ENCODE assay signal across 22 cellular contexts in genomic region chr5:81016116-81016515, GRCh38.
"Had no signal": no experiment of that assay in that cellular context is flagged by ENCODE, and none has a peak within 500 bp of the region (broad histone marks: within the 10 kb centered on the region; RNA-seq: fewer than 3 reads in every experiment).

No MANE protein-coding gene starts in this region.

- H3K4me3 ChIP-seq: colonic mucosa, esophagus muscularis mucosa, gastroesophageal sphincter, heart right ventricle, lower lobe of right lung, prostate gland, thyroid gland had no signal

- H3K9me3 ChIP-seq: colonic mucosa, esophagus muscularis mucosa, gastroesophageal sphincter, heart right ventricle, lower lobe of right lung, prostate gland, thyroid gland had no signal

- ATAC-seq: gastroesophageal sphincter; heart right ventricle; left lobe of liver; lower lobe of right lung; stimulated activated naive CD8-positive, alpha-beta T cell treated with anti-CD3 and anti-CD28 coated beads, Interleukin-15, Interleukin-2, amounts not matched to agents 100 U/mL and 50 U/mL, for 24 hours; T-cell had no signal

- H3K27ac Mint-ChIP-seq: activated naive CD4-positive, alpha-beta T cell treated with anti-CD3 and anti-CD28 coated beads, Interleukin-2, amount 10 ng/mL, durations not matched to agents 7 days and 5 days had no signal

- H3K36me3 ChIP-seq: colonic mucosa, esophagus muscularis mucosa, gastroesophageal sphincter, heart right ventricle, lower lobe of right lung, prostate gland, thyroid gland, WERI-Rb-1 had no signal

- H3K9me3 Mint-ChIP-seq: activated naive CD4-positive, alpha-beta T cell treated with anti-CD3 and anti-CD28 coated beads, Interleukin-2, amount 10 ng/mL, durations not matched to agents 7 days and 5 days; central memory CD8-positive, alpha-beta T cell had no signal

- H3K4me3 Mint-ChIP-seq: activated naive CD4-positive, alpha-beta T cell treated with anti-CD3 and anti-CD28 coated beads, Interleukin-2, amount 10 ng/mL, durations not matched to agents 7 days and 5 days; central memory CD8-positive, alpha-beta T cell; naive B cell had no signal

- H3K27ac ChIP-seq: colonic mucosa, esophagus muscularis mucosa, gastroesophageal sphincter, heart right ventricle, lower lobe of right lung, prostate gland, thyroid gland, WERI-Rb-1 had no signal

- H3K36me3 Mint-ChIP-seq: activated naive CD4-positive, alpha-beta T cell treated with anti-CD3 and anti-CD28 coated beads, Interleukin-2, amount 10 ng/mL, durations not matched to agents 7 days and 5 days; naive B cell had no signal

- H3K4me1 ChIP-seq: colonic mucosa, esophagus muscularis mucosa, gastroesophageal sphincter, lower lobe of right lung, prostate gland had no signal

- H3K27me3 Mint-ChIP-seq: activated naive CD4-positive, alpha-beta T cell treated with anti-CD3 and anti-CD28 coated beads, Interleukin-2, amount 10 ng/mL, durations not matched to agents 7 days and 5 days; central memory CD8-positive, alpha-beta T cell; T-cell had no signal

- DNase-seq: activated CD4-positive, alpha-beta T cell treated with anti-CD3 and anti-CD28 coated beads for 1 hour; activated CD4-positive, alpha-beta T cell treated with anti-CD3 and anti-CD28 coated beads, Interleukin-2, amount 50 U/mL, for 4 hours; activated CD8-positive, alpha-beta memory T cell treated with anti-CD3 and anti-CD28 coated beads, Interleukin-2, amount 50 U/mL, for 48 hours; activated effector memory CD4-positive, alpha-beta T cell treated with Interleukin-2 at 50 U/mL for 16 hours; activated naive CD4-positive, alpha-beta T cell treated with anti-CD3 and anti-CD28 coated beads, Interleukin-2, amount 10 ng/mL, durations not matched to agents 7 days and 5 days; activated T-cell treated with anti-CD3 and anti-CD28 coated beads, Interleukin-2, amount 50 U/mL, for 48 hours; colonic mucosa; heart right ventricle; islet precursor cell; lower lobe of right lung; mesendoderm; naive B cell; stimulated activated CD4-positive, alpha-beta T cell treated with anti-CD3 and anti-CD28 coated beads, Interleukin-4, amount 100 ng/mL, for 4 hours; stimulated activated naive CD8-positive, alpha-beta T cell treated with anti-CD3 and anti-CD28 coated beads, Interleukin-15, Interleukin-2, amounts not matched to agents 100 U/mL and 50 U/mL, for 24 hours; T-cell; thyroid gland; WERI-Rb-1 had no signal

- H3K27me3 ChIP-seq: colonic mucosa, esophagus muscularis mucosa, gastroesophageal sphincter, thyroid gland had no signal
